Comparison of ENCODE assay signal across 2 cellular contexts in genomic region chr11:66988238-66988637, GRCh38.
TF ChIP-seq lines count a peak whose summit lies in the region.

No MANE protein-coding gene starts in this region.

TF ChIP-seq in HEK293, 187 proteins besides CTCF, POLR2A, EP300 and RAD21 (continued from another document):
- TF ChIP-seq, protein P1, sequence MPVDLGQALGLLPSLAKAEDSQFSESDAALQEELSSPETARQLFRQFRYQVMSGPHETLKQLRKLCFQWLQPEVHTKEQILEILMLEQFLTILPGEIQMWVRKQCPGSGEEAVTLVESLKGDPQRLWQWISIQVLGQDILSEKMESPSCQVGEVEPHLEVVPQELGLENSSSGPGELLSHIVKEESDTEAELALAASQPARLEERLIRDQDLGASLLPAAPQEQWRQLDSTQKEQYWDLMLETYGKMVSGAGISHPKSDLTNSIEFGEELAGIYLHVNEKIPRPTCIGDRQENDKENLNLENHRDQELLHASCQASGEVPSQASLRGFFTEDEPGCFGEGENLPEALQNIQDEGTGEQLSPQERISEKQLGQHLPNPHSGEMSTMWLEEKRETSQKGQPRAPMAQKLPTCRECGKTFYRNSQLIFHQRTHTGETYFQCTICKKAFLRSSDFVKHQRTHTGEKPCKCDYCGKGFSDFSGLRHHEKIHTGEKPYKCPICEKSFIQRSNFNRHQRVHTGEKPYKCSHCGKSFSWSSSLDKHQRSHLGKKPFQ (tag by site-specific recombination; IDR thresholded peaks at IDR 0.05) = no peak
- TF ChIP-seq MZF1 (tag by site-specific recombination; IDR thresholded peaks at IDR 0.05; ENCODE audit: borderline replicate concordance) (no peak), ZNF654 (tag by site-specific recombination; IDR thresholded peaks at IDR 0.05; ENCODE audit: low read depth) (no peak), ZNF707 (tag by site-specific recombination; IDR thresholded peaks at IDR 0.05) (no peak), SP3 (tag by site-specific recombination; IDR thresholded peaks at IDR 0.05) (no peak)
- TF ChIP-seq, protein P2, sequence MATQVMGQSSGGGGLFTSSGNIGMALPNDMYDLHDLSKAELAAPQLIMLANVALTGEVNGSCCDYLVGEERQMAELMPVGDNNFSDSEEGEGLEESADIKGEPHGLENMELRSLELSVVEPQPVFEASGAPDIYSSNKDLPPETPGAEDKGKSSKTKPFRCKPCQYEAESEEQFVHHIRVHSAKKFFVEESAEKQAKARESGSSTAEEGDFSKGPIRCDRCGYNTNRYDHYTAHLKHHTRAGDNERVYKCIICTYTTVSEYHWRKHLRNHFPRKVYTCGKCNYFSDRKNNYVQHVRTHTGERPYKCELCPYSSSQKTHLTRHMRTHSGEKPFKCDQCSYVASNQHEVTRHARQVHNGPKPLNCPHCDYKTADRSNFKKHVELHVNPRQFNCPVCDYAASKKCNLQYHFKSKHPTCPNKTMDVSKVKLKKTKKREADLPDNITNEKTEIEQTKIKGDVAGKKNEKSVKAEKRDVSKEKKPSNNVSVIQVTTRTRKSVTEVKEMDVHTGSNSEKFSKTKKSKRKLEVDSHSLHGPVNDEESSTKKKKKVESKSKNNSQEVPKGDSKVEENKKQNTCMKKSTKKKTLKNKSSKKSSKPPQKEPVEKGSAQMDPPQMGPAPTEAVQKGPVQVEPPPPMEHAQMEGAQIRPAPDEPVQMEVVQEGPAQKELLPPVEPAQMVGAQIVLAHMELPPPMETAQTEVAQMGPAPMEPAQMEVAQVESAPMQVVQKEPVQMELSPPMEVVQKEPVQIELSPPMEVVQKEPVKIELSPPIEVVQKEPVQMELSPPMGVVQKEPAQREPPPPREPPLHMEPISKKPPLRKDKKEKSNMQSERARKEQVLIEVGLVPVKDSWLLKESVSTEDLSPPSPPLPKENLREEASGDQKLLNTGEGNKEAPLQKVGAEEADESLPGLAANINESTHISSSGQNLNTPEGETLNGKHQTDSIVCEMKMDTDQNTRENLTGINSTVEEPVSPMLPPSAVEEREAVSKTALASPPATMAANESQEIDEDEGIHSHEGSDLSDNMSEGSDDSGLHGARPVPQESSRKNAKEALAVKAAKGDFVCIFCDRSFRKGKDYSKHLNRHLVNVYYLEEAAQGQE (tag by site-specific recombination; IDR thresholded peaks at IDR 0.05) = no peak

TF ChIP-seq in SK-N-SH, 30 proteins besides CTCF, POLR2A, EP300 and RAD21 (continued from another document):
- TF ChIP-seq, protein P3, sequence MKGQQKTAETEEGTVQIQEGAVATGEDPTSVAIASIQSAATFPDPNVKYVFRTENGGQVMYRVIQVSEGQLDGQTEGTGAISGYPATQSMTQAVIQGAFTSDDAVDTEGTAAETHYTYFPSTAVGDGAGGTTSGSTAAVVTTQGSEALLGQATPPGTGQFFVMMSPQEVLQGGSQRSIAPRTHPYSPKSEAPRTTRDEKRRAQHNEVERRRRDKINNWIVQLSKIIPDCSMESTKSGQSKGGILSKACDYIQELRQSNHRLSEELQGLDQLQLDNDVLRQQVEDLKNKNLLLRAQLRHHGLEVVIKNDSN (IDR thresholded peaks at IDR 0.05; ENCODE audit: borderline replicate concordance, low read depth) = no peak
- TF ChIP-seq MEF2A (IDR thresholded peaks at IDR 0.05; ENCODE audit: borderline replicate concordance, low read depth) (no peak), MAX (IDR thresholded peaks at IDR 0.05; ENCODE audit: low read depth) (no peak)
TF ChIP-seq in SK-N-SH: peak in this region for 0.
